22 cellular contexts compared by ENCODE assay signal in genomic region chr6:111471958-111472357, GRCh38.
"Had no signal": no experiment of that assay in that cellular context is flagged by ENCODE, and none has a peak within 500 bp of the region (broad histone marks: within the 10 kb centered on the region; RNA-seq: fewer than 3 reads in every experiment).

No MANE protein-coding gene starts in this region.

- DNase-seq: activated CD4-positive, alpha-beta T cell treated with anti-CD3 and anti-CD28 coated beads for 48 hours; activated CD4-positive, alpha-beta T cell treated with anti-CD3 and anti-CD28 coated beads, Interleukin-2, amount 50 U/mL, for 4 hours; activated gamma-delta T cell; activated naive CD4-positive, alpha-beta T cell treated with anti-CD3 and anti-CD28 coated beads for 36 hours; activated naive CD8-positive, alpha-beta T cell treated with anti-CD3 and anti-CD28 coated beads, Interleukin-2, amount 10 ng/mL, durations not matched to agents 7 days and 5 days; amniotic stem cell; MG63; MV-4-11; NCI-H1092 treated with DMSO at 0.1 percent for 48 hours; NCI-H1417 treated with DMSO at 0.1 percent for 48 hours; NCI-H1694; NCI-H2029 treated with DMSO at 0.1 percent for 48 hours; NCI-H345; NCI-H510A; NCI-H526 treated with DMSO at 0.1 percent for 48 hours; NCI-H82; SIG-M5; T-helper 2 cell; T1000 had no signal

- H3K27me3 Mint-ChIP-seq: activated naive CD8-positive, alpha-beta T cell treated with anti-CD3 and anti-CD28 coated beads, Interleukin-2, amount 10 ng/mL, durations not matched to agents 7 days and 5 days; brain; central memory CD8-positive, alpha-beta T cell had no signal

- FAIRE-seq: astrocyte had no signal

- H3K4me3 Mint-ChIP-seq: activated naive CD4-positive, alpha-beta T cell treated with anti-CD3 and anti-CD28 coated beads for 36 hours; activated naive CD8-positive, alpha-beta T cell treated with anti-CD3 and anti-CD28 coated beads, Interleukin-2, amount 10 ng/mL, durations not matched to agents 7 days and 5 days; brain; central memory CD8-positive, alpha-beta T cell had no signal

- H3K9me3 Mint-ChIP-seq: activated naive CD4-positive, alpha-beta T cell treated with anti-CD3 and anti-CD28 coated beads for 36 hours; activated naive CD8-positive, alpha-beta T cell treated with anti-CD3 and anti-CD28 coated beads, Interleukin-2, amount 10 ng/mL, durations not matched to agents 7 days and 5 days; brain; central memory CD8-positive, alpha-beta T cell had no signal

- H3K27ac Mint-ChIP-seq: activated naive CD4-positive, alpha-beta T cell treated with anti-CD3 and anti-CD28 coated beads for 36 hours; activated naive CD8-positive, alpha-beta T cell treated with anti-CD3 and anti-CD28 coated beads, Interleukin-2, amount 10 ng/mL, durations not matched to agents 7 days and 5 days; brain had no signal
